Comparison of ENCODE assay signal across 8 cellular contexts in the genomic region with DNA sequence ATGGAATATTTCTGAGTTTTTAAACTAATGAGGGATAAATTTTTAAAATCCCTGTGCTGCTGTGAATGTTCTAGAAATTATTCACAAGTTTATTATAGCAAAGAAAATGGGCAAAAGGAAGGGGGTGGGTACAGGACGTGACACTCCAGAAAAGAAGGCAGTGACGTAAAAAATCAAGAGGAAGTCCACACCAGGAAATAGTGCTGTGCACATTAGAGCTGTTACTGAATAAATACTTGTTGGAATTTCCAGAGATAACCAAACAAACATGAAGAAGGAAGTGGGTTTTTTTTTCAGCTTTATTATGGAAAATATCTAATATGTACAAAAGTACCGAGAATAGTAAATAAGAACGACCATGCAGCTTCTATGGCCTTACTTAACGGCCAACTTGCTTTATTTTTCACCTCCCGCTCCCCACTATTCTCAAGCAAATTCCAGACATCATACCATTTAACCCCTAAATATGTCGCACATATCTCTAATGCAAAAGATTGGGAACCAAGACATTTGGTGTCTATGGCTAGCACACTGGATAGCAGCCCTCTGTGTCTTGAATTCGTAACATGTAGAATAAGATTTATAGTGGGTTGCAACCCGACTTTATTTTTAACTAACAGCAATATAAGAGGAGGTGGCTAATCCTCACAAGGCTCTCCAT. TPM values are rescaled to one million over a fixed set of nuclear protein-coding genes. Genes with fewer than 3 reads are reported as not detected.
A peak's percentile ranks its signal among the peaks of the same experiment; 100 is the strongest.
DNase-seq lines count a peak whose midpoint lies in the region; ATAC-seq, FAIRE-seq and TF ChIP-seq lines count a peak whose summit lies in the region.

No MANE protein-coding gene starts in this region.

- TF ChIP-seq CTCF in body of pancreas (IDR thresholded peaks at IDR 0.05): no peak

- H3K4me1 ChIP-seq in body of pancreas: peaks cover 39% of the 10 kb centered on the region
- peaks cover 2 to 20% of the 10 kb centered on the region in 2 donors for H3K4me1 ChIP-seq in small intestine (ENCODE audit: control insufficient read depth in 2 of 2, insufficient read depth in 1 of 2, low read depth in 1 of 2, low read length in 1 of 2)

- intact Hi-C loops in activated naive CD4-positive, alpha-beta T cell treated with anti-CD3 and anti-CD28 coated beads for 36 hours (cut with micrococcal nuclease): loop anchor here (1.0 to 10.0 kb wide), 11 partner anchors 8 to 1423 kb away; a partner anchor contains a TSS
- intact Hi-C loops in body of pancreas (cut with DNase I): no loop called here

- H3K27ac ChIP-seq in body of pancreas (peak overlapping the region; percentile 92 to 97 (median 94)), small intestine (ENCODE audit: low read depth in 1 of 2, low read length in 1 of 2) (peak overlapping the region; percentile 74 to 94)

- H3K4me3 ChIP-seq in body of pancreas (peak overlapping the region; percentile 43 to 68), small intestine (ENCODE audit: low read depth in 1 of 2, low read length in 2 of 2) (peak overlapping the region; percentile 52 to 96)

- H3K9me3 ChIP-seq in body of pancreas (no peaks in the 10 kb centered on the region), small intestine (ENCODE audit: control insufficient read depth, low read depth) (no peaks in the 10 kb centered on the region)

- peaks cover 43% of the 10 kb centered on the region for H3K4me1 Mint-ChIP-seq in activated naive CD4-positive, alpha-beta T cell treated with anti-CD3 and anti-CD28 coated beads for 36 hours (ENCODE audit: low read depth)

- H3K4me3 Mint-ChIP-seq in activated naive CD4-positive, alpha-beta T cell treated with anti-CD3 and anti-CD28 coated beads for 36 hours: peak overlapping the region; percentile 81

- peaks cover 36% of the 10 kb centered on the region for H3K36me3 Mint-ChIP-seq in activated naive CD4-positive, alpha-beta T cell treated with anti-CD3 and anti-CD28 coated beads for 36 hours (ENCODE audit: low read depth)

- 0% methylated on average over 9 of the region's 9 CpGs for WGBS in body of pancreas, 2 donors
- WGBS in small intestine, 3 donors: 0 to 1% (median 1%) methylated on average over 9 of the region's 9 CpGs

- ATAC-seq in HG03045 (IDR thresholded peaks at IDR 0.05; ENCODE audit: unreplicated experiment) (peak; percentile 2), body of pancreas (peak; percentile 75)

- no peaks in the 10 kb centered on the region for H3K36me3 ChIP-seq in body of pancreas (replicated peaks in 1 of 2; ENCODE audit: insufficient read depth in 1 of 2, low read depth in 2 of 2)
- H3K36me3 ChIP-seq in small intestine (ENCODE audit: control insufficient read depth in 2 of 2, insufficient read depth in 2 of 2, low read length in 2 of 2): no peaks in the 10 kb centered on the region

- peak; percentile 42 for DNase-seq in activated naive CD4-positive, alpha-beta T cell treated with anti-CD3 and anti-CD28 coated beads for 36 hours
- DNase-seq in activated naive CD4-positive, alpha-beta T cell treated with anti-CD3 and anti-CD28 coated beads, Interleukin-2, amount 50 U/mL, for 16 hours: no peak
- DNase-seq in NOMO-1 (lab: John Stamatoyannopoulos, UW; ENCODE audit: unreplicated experiment in 2 of 2) (peak; percentile 57 to 80), body of pancreas (peak in 2 of 4 donors; percentile 33 to 58), inferior parietal cortex (ENCODE audit: extremely low spot score) (peak; percentile 40), small intestine (peak; percentile 37), SK-N-DZ (ENCODE audit: low spot score) (no peak)

- no peak for FAIRE-seq in small intestine (lab: Jason Lieb, UNC)

- TF ChIP-seq POLR2A in body of pancreas (IDR thresholded peaks at IDR 0.05): no peak

- no peaks in the 10 kb centered on the region for H3K9me3 Mint-ChIP-seq in activated naive CD4-positive, alpha-beta T cell treated with anti-CD3 and anti-CD28 coated beads for 36 hours

- no peaks in the 10 kb centered on the region for H3K27me3 Mint-ChIP-seq in activated naive CD4-positive, alpha-beta T cell treated with anti-CD3 and anti-CD28 coated beads for 36 hours (ENCODE audit: low read depth)

- H3K27ac Mint-ChIP-seq in activated naive CD4-positive, alpha-beta T cell treated with anti-CD3 and anti-CD28 coated beads for 36 hours: peak overlapping the region; percentile 95

- H3K27me3 ChIP-seq in body of pancreas (no peaks in the 10 kb centered on the region), small intestine (ENCODE audit: control insufficient read depth in 2 of 2, insufficient read depth in 2 of 2, low read length in 2 of 2) (no peaks in the 10 kb centered on the region)

- CTCF ChIA-PET in activated naive CD4-positive, alpha-beta T cell treated with anti-CD3 and anti-CD28 coated beads for 36 hours (lab: Charles Lee): interaction anchor here (0.7 to 2.4 kb wide), 5 partner anchors 14 to 464 kb away, joined by 3 to 12 read pairs (median 4); no protein-coding TSS in a partner anchor

RNA-seq across cellular contexts. Expression of a gene that starts 0.6 kb away (rescaled TPM):
- 100 to 1,000 TPM; 290 to 303 TPM for total RNA-seq in activated naive CD4-positive, alpha-beta T cell treated with anti-CD3 and anti-CD28 coated beads for 36 hours
- 10 to 100 TPM; 40.5 to 42.5 TPM for total RNA-seq in body of pancreas
- 100 to 1,000 TPM; 175 to 300 (median 241) TPM for polyA plus RNA-seq in small intestine
- polyA plus RNA-seq in SK-N-DZ (2014; cell fraction: cytosol; rRNA removed): 230 and 256 TPM in 2 replicates
- polyA plus RNA-seq in SK-N-DZ (2014; cell fraction: nucleus; rRNA removed): 129 and 141 TPM in 2 replicates

RNA-seq across cellular contexts. Expression of a gene that starts 34.7 kb away (rescaled TPM):
- 10 to 100 TPM; 37.5 to 40.0 TPM for total RNA-seq in activated naive CD4-positive, alpha-beta T cell treated with anti-CD3 and anti-CD28 coated beads for 36 hours
- 10 to 100 TPM; 25.4 to 32.9 TPM for total RNA-seq in body of pancreas
- polyA plus RNA-seq in small intestine: 10 to 100 TPM in 2 of 3 donors, 1 to 10 TPM in 1; 7.5 to 22.2 (median 21.2) TPM
- 3.0 and 3.4 TPM in 2 replicates for polyA plus RNA-seq in SK-N-DZ (2014; cell fraction: cytosol; rRNA removed)
- polyA plus RNA-seq in SK-N-DZ (2014; cell fraction: nucleus; rRNA removed): 7.9 and 11.4 TPM in 2 replicates

Comparison
In these comparisons a context has a peak if more than half of its experiments do, and no peak if none do; other contexts are left out.
1. DNase-seq: peak in activated naive CD4-positive, alpha-beta T cell treated with anti-CD3 and anti-CD28 coated beads for 36 hours (single experiment), NOMO-1 (2 of 2), inferior parietal cortex (single experiment) and small intestine (single experiment); none in activated naive CD4-positive, alpha-beta T cell treated with anti-CD3 and anti-CD28 coated beads, Interleukin-2, amount 50 U/mL, for 16 hours (single experiment) and SK-N-DZ (single experiment).
2. RNA of a gene that starts 0.6 kb away (total RNA-seq): 290 to 303 TPM in activated naive CD4-positive, alpha-beta T cell treated with anti-CD3 and anti-CD28 coated beads for 36 hours; 40.5 to 42.5 TPM in body of pancreas; every median in the first group is over 4 times any median in the second.